10 cellular contexts compared by ENCODE assay signal in the genomic region with DNA sequence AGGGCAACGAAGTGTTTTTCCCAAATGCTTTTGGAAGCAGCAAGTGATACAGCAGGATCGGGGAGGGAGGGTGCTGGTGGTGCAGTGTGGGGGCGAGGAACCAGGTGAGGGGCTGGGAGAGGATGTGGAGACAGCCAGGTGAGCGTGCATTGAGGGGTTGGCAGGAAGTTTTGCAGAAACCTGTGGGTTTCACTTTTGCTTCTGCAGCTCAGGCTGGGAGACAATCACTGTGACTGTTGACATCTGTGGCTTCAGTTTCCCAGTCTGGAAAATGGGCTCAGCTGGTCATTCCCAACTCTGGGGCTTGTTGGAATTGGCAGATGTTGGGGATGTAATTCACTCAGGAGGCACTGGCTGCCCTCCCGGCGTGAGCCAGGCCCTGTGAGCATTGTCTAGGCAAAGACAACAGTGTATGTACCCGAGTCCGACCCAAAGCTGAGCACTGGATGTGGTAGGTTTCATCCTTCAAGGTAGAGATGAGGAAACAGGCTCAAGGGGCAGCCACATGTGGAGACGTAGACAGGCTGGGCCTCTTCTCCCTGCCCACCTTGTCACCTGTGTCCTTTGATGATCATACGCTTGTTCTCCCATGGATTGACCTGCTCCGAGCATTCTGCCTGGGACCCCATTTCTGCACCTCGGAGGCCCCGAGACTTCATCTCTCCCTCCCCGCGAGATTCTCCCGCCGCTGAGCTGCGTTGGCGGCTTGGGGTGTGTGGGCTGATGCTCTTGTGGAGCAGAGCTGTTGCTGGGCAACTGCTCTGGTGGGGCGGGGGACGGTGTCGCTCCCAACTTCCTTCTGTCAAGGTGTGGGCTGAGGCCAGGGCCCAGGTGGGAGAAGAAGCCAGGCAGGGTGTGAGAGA. TPM values are rescaled to one million over a fixed set of nuclear protein-coding genes. Genes with fewer than 3 reads are reported as not detected.
A peak's percentile ranks its signal among the peaks of the same experiment; 100 is the strongest.
DNase-seq lines count a peak whose midpoint lies in the region; ATAC-seq and TF ChIP-seq lines count a peak whose summit lies in the region.
"Had no signal": no experiment of that assay in that cellular context is flagged by ENCODE, and none has a peak within 500 bp of the region (broad histone marks: within the 10 kb centered on the region; RNA-seq: fewer than 3 reads in every experiment).

No MANE protein-coding gene starts in this region.

- H3K4me1 Mint-ChIP-seq in HFFc6 (ENCODE audit: low read depth) = peaks cover 15% of the 10 kb centered on the region
- H3K4me1 Mint-ChIP-seq in stimulated activated memory B cell treated with anti-CD40 and anti-IgM and Interleukin-4, amounts not matched to agents 10 μg/mL and 1 μg/mL and 100 μg/mL, for 72 hours = peaks cover 48% of the 10 kb centered on the region

- DNase-seq in HFFc6 (no peak), inferior parietal cortex (ENCODE audit: extremely low spot score) (peak; percentile 31)
- peak; percentile 60 for DNase-seq in activated T-cell treated with anti-CD3 and anti-CD28 coated beads, Interleukin-2, amount 50 U/mL, for 1 hour
- DNase-seq: WERI-Rb-1 had no signal

- peaks cover 2% of the 10 kb centered on the region for H3K27me3 Mint-ChIP-seq in HFFc6 (ENCODE audit: insufficient read depth)
- H3K27me3 Mint-ChIP-seq in stimulated activated memory B cell treated with anti-CD40 and anti-IgM and Interleukin-4, amounts not matched to agents 10 μg/mL and 1 μg/mL and 100 μg/mL, for 72 hours = no peaks in the 10 kb centered on the region

- no peaks in the 10 kb centered on the region for H3K9me3 Mint-ChIP-seq in HFFc6
- no peaks in the 10 kb centered on the region for H3K9me3 Mint-ChIP-seq in stimulated activated memory B cell treated with anti-CD40 and anti-IgM and Interleukin-4, amounts not matched to agents 10 μg/mL and 1 μg/mL and 100 μg/mL, for 72 hours

- peak; percentile 58 for ATAC-seq in stimulated activated memory B cell treated with anti-CD40 and anti-IgM and Interleukin-4, amounts not matched to agents 10 μg/mL and 1 μg/mL and 100 μg/mL, for 72 hours
- ATAC-seq in HG02970 (IDR thresholded peaks at IDR 0.05; ENCODE audit: low FRiP score, unreplicated experiment) = no peak
- no peak for ATAC-seq in HG03039 (IDR thresholded peaks at IDR 0.05; ENCODE audit: unreplicated experiment)
- no peak for ATAC-seq in HG03432 (IDR thresholded peaks at IDR 0.05; ENCODE audit: unreplicated experiment)
- ATAC-seq in GM21786 (IDR thresholded peaks at IDR 0.05; ENCODE audit: unreplicated experiment) = no peak
- ATAC-seq: left colon had no signal

- H3K36me3 Mint-ChIP-seq in HFFc6 (ENCODE audit: low read depth) = 0 out of 2 replicates have a peak, but pooled peaks cover 3% of the 10 kb centered on the region
- peaks cover 37% of the 10 kb centered on the region for H3K36me3 Mint-ChIP-seq in stimulated activated memory B cell treated with anti-CD40 and anti-IgM and Interleukin-4, amounts not matched to agents 10 μg/mL and 1 μg/mL and 100 μg/mL, for 72 hours

- no peak for TF ChIP-seq CTCF in HFFc6 (IDR thresholded peaks at IDR 0.05)

- H3K4me3 Mint-ChIP-seq in HFFc6 = peak overlapping the region; percentile 86
- peak overlapping the region; percentile 75 for H3K4me3 Mint-ChIP-seq in stimulated activated memory B cell treated with anti-CD40 and anti-IgM and Interleukin-4, amounts not matched to agents 10 μg/mL and 1 μg/mL and 100 μg/mL, for 72 hours

- H3K27ac Mint-ChIP-seq in HFFc6 = no peak overlapping the region
- peak overlapping the region; percentile 83 for H3K27ac Mint-ChIP-seq in stimulated activated memory B cell treated with anti-CD40 and anti-IgM and Interleukin-4, amounts not matched to agents 10 μg/mL and 1 μg/mL and 100 μg/mL, for 72 hours

RNA-seq across cellular contexts. Expression of a gene that starts 21.9 kb away (rescaled TPM):
- total RNA-seq in HFFc6 (2021; fragmentation: NEBNext Ultra II Directional; extraction: Animal tissue kit (Norgen Biotek cat#: 25700)) = 10 to 100 TPM; 12.2 to 17.4 (median 13.2) TPM

RNA-seq across cellular contexts. Expression of a gene that starts 32.7 kb away (rescaled TPM):
- total RNA-seq in HFFc6 (2021; fragmentation: NEBNext Ultra II Directional; extraction: Animal tissue kit (Norgen Biotek cat#: 25700)) = under 1 TPM in 1 of 6 experiments, not detected in 5; 0.10 TPM

RNA-seq across cellular contexts. Expression of a gene that starts 33.5 kb away (rescaled TPM):
- 10 to 100 TPM; 51.9 to 66.1 (median 56.0) TPM for total RNA-seq in HFFc6 (2021; fragmentation: NEBNext Ultra II Directional; extraction: Animal tissue kit (Norgen Biotek cat#: 25700))

RNA-seq across cellular contexts. Expression of a gene that starts 54.1 kb away (rescaled TPM):
- 1 to 10 TPM; 4.9 to 9.0 (median 6.0) TPM for total RNA-seq in HFFc6 (2021; fragmentation: NEBNext Ultra II Directional; extraction: Animal tissue kit (Norgen Biotek cat#: 25700))
